ENCODE assay signal across 11 cellular contexts in the genomic region with DNA sequence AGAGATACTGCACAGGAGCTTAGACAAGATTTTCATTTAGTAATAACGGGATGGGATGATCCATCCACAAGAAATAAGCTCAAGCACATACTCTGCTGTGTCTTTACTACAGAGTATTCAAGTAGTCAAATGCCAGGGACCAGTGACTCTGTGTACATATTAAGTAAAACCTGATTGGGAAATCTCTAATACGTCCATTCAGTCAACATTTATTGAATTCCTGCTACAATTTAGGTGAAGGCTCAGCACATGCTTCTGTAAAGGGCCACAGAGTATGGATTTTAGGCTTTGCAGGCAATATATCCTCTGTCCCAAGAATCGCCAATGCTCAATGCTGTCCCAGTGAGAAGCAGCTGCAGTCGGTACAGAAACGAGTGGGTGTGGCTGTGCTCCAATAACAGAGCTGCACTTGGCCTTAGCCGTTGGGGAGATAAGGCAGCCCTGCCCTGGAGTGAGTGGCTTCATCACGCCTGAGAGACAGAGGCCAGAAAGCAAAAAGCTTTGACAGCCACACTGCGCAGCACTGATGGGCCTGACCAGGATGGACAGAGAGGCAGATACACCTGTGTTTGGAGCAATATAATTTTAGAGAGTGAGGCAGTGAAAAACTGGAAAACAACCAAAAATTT.
DNase-seq lines count a peak whose midpoint lies in the region; ATAC-seq and TF ChIP-seq lines count a peak whose summit lies in the region.
"Had no signal": no experiment of that assay in that cellular context is flagged by ENCODE, and none has a peak within 500 bp of the region (broad histone marks: within the 10 kb centered on the region; RNA-seq: fewer than 3 reads in every experiment).

No MANE protein-coding gene starts in this region.

- CTCF ChIA-PET in GM10248 (lab: Yijun Ruan, JAX): interaction anchor here (1.0 to 1.5 kb wide), 2 partner anchors 9 to 10 kb away, joined by 3 to 6 read pairs; no protein-coding TSS in a partner anchor

- no peak overlapping the region for H3K27ac Mint-ChIP-seq in nephron progenitor cell
- H3K27ac Mint-ChIP-seq: memory B cell had no signal

- no peak overlapping the region for H3K18ac ChIP-seq in mesenchymal stem cell (ENCODE audit: low read depth in 1 of 2, low read length in 2 of 2)

- POLR2A ChIA-PET in GM10248 (lab: Yijun Ruan, JAX): no interaction called here

- ATAC-seq in HG02798 (IDR thresholded peaks at IDR 0.05; ENCODE audit: poor library complexity, unreplicated experiment): no peak

- H2AFZ ChIP-seq in fibroblast of lung (ENCODE audit: low read length) (peak overlapping the region; percentile 16), mesenchymal stem cell (ENCODE audit: low read depth, low read length) (no peak overlapping the region)

- no peak overlapping the region for H2AK5ac ChIP-seq in mesenchymal stem cell (ENCODE audit: low read length, severe bottlenecking)

- no peak overlapping the region for H3K4me3 ChIP-seq in fibroblast of lung (replicated peaks in 1 of 4; ENCODE audit: control extremely low read depth in 1 of 4, insufficient read depth in 1 of 4, low read depth in 3 of 4, low read length in 4 of 4)
- H3K4me3 ChIP-seq in mesenchymal stem cell (ENCODE audit: insufficient read depth in 1 of 2, low read depth in 1 of 2, low read length in 2 of 2): no peak overlapping the region

- no peaks in the 10 kb centered on the region for H3K27me3 Mint-ChIP-seq in nephron progenitor cell (ENCODE audit: low read depth, poor library complexity)

- H3K4me1 ChIP-seq in fibroblast of lung (ENCODE audit: control insufficient read depth, extremely low read depth, insufficient read depth, low read length) (peaks cover 9% of the 10 kb centered on the region), mesenchymal stem cell (ENCODE audit: control insufficient read depth, insufficient read depth, low read depth, low read length) (peaks cover 8% of the 10 kb centered on the region)

- no peaks in the 10 kb centered on the region for H3K9me3 Mint-ChIP-seq in nephron progenitor cell
- H3K9me3 Mint-ChIP-seq: memory B cell had no signal

- no peaks in the 10 kb centered on the region for H3K9me3 ChIP-seq in fibroblast of lung (ENCODE audit: control insufficient read depth, insufficient read depth, low read depth, low read length)
- H3K9me3 ChIP-seq in mesenchymal stem cell (ENCODE audit: control insufficient read depth, low read length): no peaks in the 10 kb centered on the region

- H3K79me2 ChIP-seq in fibroblast of lung (ENCODE audit: control insufficient read depth, insufficient read depth, low read length): no peaks in the 10 kb centered on the region

- H3K27me3 ChIP-seq in fibroblast of lung (ENCODE audit: control insufficient read depth, insufficient read depth, low read length) (no peaks in the 10 kb centered on the region), mesenchymal stem cell (ENCODE audit: control insufficient read depth in 1 of 2, insufficient read depth in 1 of 2, low read length in 2 of 2) (no peaks in the 10 kb centered on the region)

- peaks cover 23% of the 10 kb centered on the region for H3K4me1 Mint-ChIP-seq in nephron progenitor cell
- H3K4me1 Mint-ChIP-seq: memory B cell had no signal

- no peak overlapping the region for H3K4ac ChIP-seq in mesenchymal stem cell (ENCODE audit: low read depth in 1 of 2, low read length in 2 of 2)

- H3K4me2 ChIP-seq in fibroblast of lung (ENCODE audit: extremely low read depth, insufficient read depth, low read length): peak overlapping the region; percentile 38
- H3K4me2 ChIP-seq in mesenchymal stem cell (ENCODE audit: low read length, poor library complexity, severe bottlenecking): no peak overlapping the region

- H3K36me3 Mint-ChIP-seq in nephron progenitor cell (ENCODE audit: low read depth): peaks cover 2% of the 10 kb centered on the region
- H3K36me3 Mint-ChIP-seq: memory B cell had no signal

- H3K79me1 ChIP-seq in mesenchymal stem cell (replicated peaks; ENCODE audit: low read length, poor library complexity, severe bottlenecking): peaks cover 53% of the 10 kb centered on the region

- H3K27ac ChIP-seq in fibroblast of lung (ENCODE audit: insufficient read depth, low read length): no peak overlapping the region
- H3K27ac ChIP-seq in mesenchymal stem cell (ENCODE audit: low read length, poor library complexity, severe bottlenecking): no peak overlapping the region

- H2BK12ac ChIP-seq in mesenchymal stem cell (ENCODE audit: low read length in 2 of 2): no peak overlapping the region

- DNase-seq in AG08396 (ENCODE audit: low spot score) (peak; percentile 47), NCI-H69 (lab: John Stamatoyannopoulos, UW) (peak; percentile 21), fibroblast of lung (ENCODE audit: low read depth in 2 of 2) (peak; percentile 58 to 62), mesenchymal stem cell (no peak), nephron progenitor cell (no peak), CD1c-positive myeloid dendritic cell (ENCODE audit: extremely low spot score) (no peak), GM10248 (ENCODE audit: extremely low spot score) (no peak)
- DNase-seq: AML-193, T1000 had no signal

- H2BK15ac ChIP-seq in mesenchymal stem cell (ENCODE audit: low read depth, poor library complexity, severe bottlenecking): no peak overlapping the region

- no peaks in the 10 kb centered on the region for H4K20me1 ChIP-seq in fibroblast of lung (ENCODE audit: control insufficient read depth, extremely low read depth, insufficient read depth, low read length)

- no peak for TF ChIP-seq CTCF in fibroblast of lung (conservative IDR thresholded peaks at IDR 0.05 in 1 of 2, IDR thresholded peaks at IDR 0.05 in 1 of 2; ENCODE audit: low read depth in 1 of 2, low read length in 2 of 2)
- TF ChIP-seq CTCF in nephron progenitor cell (IDR thresholded peaks at IDR 0.05): no peak
- no peak for TF ChIP-seq CTCF in GM10248 (IDR thresholded peaks at IDR 0.05; ENCODE audit: control extremely low read depth, extremely low read depth, low read depth, missing control alignments)

- H3K36me3 ChIP-seq in fibroblast of lung (ENCODE audit: control insufficient read depth, insufficient read depth, low read length): no peaks in the 10 kb centered on the region
- H3K36me3 ChIP-seq in mesenchymal stem cell (ENCODE audit: control insufficient read depth in 1 of 2, insufficient read depth in 2 of 2, low read depth in 1 of 2, low read length in 2 of 2): peaks cover 0 to 17% of the 10 kb centered on the region in 2 experiments

- H2BK5ac ChIP-seq in mesenchymal stem cell (ENCODE audit: low read depth, low read length, poor library complexity, severe bottlenecking): no peak overlapping the region

- H2BK120ac ChIP-seq in mesenchymal stem cell (ENCODE audit: low read depth, low read length): no peak overlapping the region

- H4K91ac ChIP-seq in mesenchymal stem cell (ENCODE audit: low read length): no peak overlapping the region

- H3K4me3 Mint-ChIP-seq in nephron progenitor cell: no peak overlapping the region
- H3K4me3 Mint-ChIP-seq: memory B cell had no signal

- H3K23ac ChIP-seq in mesenchymal stem cell (ENCODE audit: low read length in 2 of 2): no peak overlapping the region

- 69% methylated on average over 8 of the region's 8 CpGs for WGBS in mesenchymal stem cell

- no peak overlapping the region for H3K14ac ChIP-seq in mesenchymal stem cell (ENCODE audit: low read length in 2 of 2)

- no peak overlapping the region for H4K8ac ChIP-seq in mesenchymal stem cell (ENCODE audit: low read length)

- H3K9ac ChIP-seq in fibroblast of lung (ENCODE audit: insufficient read depth, low read length): no peak overlapping the region
- H3K9ac ChIP-seq in mesenchymal stem cell (ENCODE audit: low read length): peak overlapping the region; percentile 7

Comparison
In these comparisons a context has a peak if more than half of its experiments do, and no peak if none do; other contexts are left out.
1. DNase-seq: peak in AG08396 (single experiment), NCI-H69 (single experiment) and fibroblast of lung (2 of 2); none in mesenchymal stem cell (single experiment), nephron progenitor cell (single experiment), CD1c-positive myeloid dendritic cell (single experiment) and GM10248 (single experiment).